In genomic region chr20:32706486-32706885, GRCh38 we compare ENCODE assay signal across 2 cellular contexts.
A peak's percentile ranks its signal among the peaks of the same experiment; 100 is the strongest.
TF ChIP-seq lines count a peak whose summit lies in the region.

No MANE protein-coding gene starts in this region.

TF ChIP-seq in liver, 16 proteins besides CTCF, POLR2A, EP300 and RAD21:
- TF ChIP-seq SP1 (IDR thresholded peaks at IDR 0.05) (no peak), JUND (IDR thresholded peaks at IDR 0.05) (no peak), NR2F2 (IDR thresholded peaks at IDR 0.05) (no peak), RXRA (IDR thresholded peaks at IDR 0.05) (peak; percentile 68 to 77), HNF4A (conservative IDR thresholded peaks at IDR 0.05) (peak; percentile 19 to 26)
TF ChIP-seq in liver: peak in this region for 2.

TF ChIP-seq in HepG2, 621 proteins besides CTCF, POLR2A, EP300 and RAD21:
- TF ChIP-seq, protein P1, sequence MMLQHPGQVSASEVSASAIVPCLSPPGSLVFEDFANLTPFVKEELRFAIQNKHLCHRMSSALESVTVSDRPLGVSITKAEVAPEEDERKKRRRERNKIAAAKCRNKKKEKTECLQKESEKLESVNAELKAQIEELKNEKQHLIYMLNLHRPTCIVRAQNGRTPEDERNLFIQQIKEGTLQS (CRISPR knock-in tag; IDR thresholded peaks at IDR 0.05): no peak
- TF ChIP-seq CREBL2 (CRISPR knock-in tag; IDR thresholded peaks at IDR 0.05; ENCODE audit: borderline replicate concordance): no peak
- TF ChIP-seq, protein P2, sequence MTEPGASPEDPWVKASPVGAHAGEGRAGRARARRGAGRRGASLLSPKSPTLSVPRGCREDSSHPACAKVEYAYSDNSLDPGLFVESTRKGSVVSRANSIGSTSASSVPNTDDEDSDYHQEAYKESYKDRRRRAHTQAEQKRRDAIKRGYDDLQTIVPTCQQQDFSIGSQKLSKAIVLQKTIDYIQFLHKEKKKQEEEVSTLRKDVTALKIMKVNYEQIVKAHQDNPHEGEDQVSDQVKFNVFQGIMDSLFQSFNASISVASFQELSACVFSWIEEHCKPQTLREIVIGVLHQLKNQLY (CRISPR knock-in tag; IDR thresholded peaks at IDR 0.05): no peak
- TF ChIP-seq, protein P3, sequence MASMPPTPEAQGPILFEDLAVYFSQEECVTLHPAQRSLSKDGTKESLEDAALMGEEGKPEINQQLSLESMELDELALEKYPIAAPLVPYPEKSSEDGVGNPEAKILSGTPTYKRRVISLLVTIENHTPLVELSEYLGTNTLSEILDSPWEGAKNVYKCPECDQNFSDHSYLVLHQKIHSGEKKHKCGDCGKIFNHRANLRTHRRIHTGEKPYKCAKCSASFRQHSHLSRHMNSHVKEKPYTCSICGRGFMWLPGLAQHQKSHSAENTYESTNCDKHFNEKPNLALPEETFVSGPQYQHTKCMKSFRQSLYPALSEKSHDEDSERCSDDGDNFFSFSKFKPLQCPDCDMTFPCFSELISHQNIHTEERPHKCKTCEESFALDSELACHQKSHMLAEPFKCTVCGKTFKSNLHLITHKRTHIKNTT (CRISPR knock-in tag; IDR thresholded peaks at IDR 0.05): no peak
- TF ChIP-seq EZH2 (conservative IDR thresholded peaks at IDR 0.05; ENCODE audit: low read depth, low read length): no peak
- no peak for TF ChIP-seq ADNP (CRISPR knock-in tag; IDR thresholded peaks at IDR 0.05)
- TF ChIP-seq ZHX2 (IDR thresholded peaks at IDR 0.05; ENCODE audit: low read depth): no peak
- no peak for TF ChIP-seq ZHX2 (CRISPR knock-in tag; IDR thresholded peaks at IDR 0.05; ENCODE audit: borderline replicate concordance)
- no peak for TF ChIP-seq ZNF138 (CRISPR knock-in tag; IDR thresholded peaks at IDR 0.05; ENCODE audit: low read depth)
